Comparison of ENCODE assay signal across 24 cellular contexts in the genomic region with DNA sequence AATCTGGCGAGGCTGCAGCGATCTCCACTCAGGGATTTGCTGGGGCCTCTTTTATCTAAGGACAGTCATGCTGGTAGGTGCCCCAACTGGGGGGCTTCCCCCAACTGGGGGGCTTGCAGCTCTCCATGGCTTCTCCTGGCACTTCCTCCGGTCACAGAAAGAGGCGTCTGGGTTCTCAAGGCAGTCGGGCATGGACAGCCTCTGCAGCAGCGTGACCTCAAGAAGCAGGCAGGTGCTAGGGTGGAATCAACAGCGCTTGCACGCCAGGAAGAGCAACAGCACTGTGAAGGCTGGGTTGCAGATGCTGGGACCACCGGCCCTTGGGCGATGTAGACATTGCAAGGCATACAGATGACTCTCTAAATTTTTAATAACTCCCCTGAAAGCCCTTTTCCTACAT. TPM values are rescaled to one million over a fixed set of nuclear protein-coding genes. Genes with fewer than 3 reads are reported as not detected.
DNase-seq lines count a peak whose midpoint lies in the region; ATAC-seq and TF ChIP-seq lines count a peak whose summit lies in the region.
"Had no signal": no experiment of that assay in that cellular context is flagged by ENCODE, and none has a peak within 500 bp of the region (broad histone marks: within the 10 kb centered on the region; RNA-seq: fewer than 3 reads in every experiment).

No MANE protein-coding gene starts in this region.

- H3K27me3 ChIP-seq in CD8-positive, alpha-beta memory T cell (ENCODE audit: insufficient read depth, low read length, poor library complexity, severe bottlenecking) = no peaks in the 10 kb centered on the region
- H3K27me3 ChIP-seq: uterus had no signal

- no peak overlapping the region for H3K27ac ChIP-seq in CD8-positive, alpha-beta memory T cell (ENCODE audit: low read depth, low read length)
- H3K27ac ChIP-seq: gastroesophageal sphincter, uterus had no signal

- H3K9me3 Mint-ChIP-seq in activated CD4-positive, alpha-beta T cell treated with anti-CD3 and anti-CD28 coated beads for 36 hours (ENCODE audit: low read depth) = peaks cover 3% of the 10 kb centered on the region
- no peaks in the 10 kb centered on the region for H3K9me3 Mint-ChIP-seq in CD8-positive, alpha-beta memory T cell
- H3K9me3 Mint-ChIP-seq in activated naive CD8-positive, alpha-beta T cell (ENCODE audit: low read depth) = no peaks in the 10 kb centered on the region
- no peaks in the 10 kb centered on the region for H3K9me3 Mint-ChIP-seq in mesothelial cell of epicardium
- H3K9me3 Mint-ChIP-seq: neural crest cell had no signal

- CTCF ChIA-PET in activated CD4-positive, alpha-beta T cell treated with anti-CD3 and anti-CD28 coated beads for 36 hours (lab: Charles Lee) = interaction anchor here (0.7 to 4.7 kb wide), 11 partner anchors 10 to 846 kb away, joined by 3 to 18 read pairs (median 4); no protein-coding TSS in a partner anchor
- CTCF ChIA-PET in CD8-positive, alpha-beta memory T cell (lab: Charles Lee) = interaction anchor here (0.8 to 4.9 kb wide), 5 partner anchors 10 to 41 kb away, joined by 3 to 38 read pairs (median 10); no protein-coding TSS in a partner anchor

- H3K36me3 ChIP-seq in CD8-positive, alpha-beta memory T cell (ENCODE audit: insufficient read depth, low read length) = peaks cover 50% of the 10 kb centered on the region
- H3K36me3 ChIP-seq: gastroesophageal sphincter, uterus had no signal

- POLR2A ChIA-PET in activated CD4-positive, alpha-beta T cell treated with anti-CD3 and anti-CD28 coated beads for 36 hours (lab: Charles Lee) = interaction anchor here (0.7 to 1.2 kb wide), 3 partner anchors 9 to 23 kb away, joined by 3 to 5 read pairs (median 4); no protein-coding TSS in a partner anchor
- POLR2A ChIA-PET in CD8-positive, alpha-beta memory T cell (lab: Charles Lee) = interaction anchor here (1.6 kb wide), 1 partner anchor 10 kb away, joined by 6 read pairs; no protein-coding TSS in a partner anchor

- peak overlapping the region; percentile 37 for H3K4me3 Mint-ChIP-seq in activated CD4-positive, alpha-beta T cell treated with anti-CD3 and anti-CD28 coated beads for 36 hours
- H3K4me3 Mint-ChIP-seq in CD8-positive, alpha-beta memory T cell = peak overlapping the region; percentile 49 to 86 (median 78)
- peak overlapping the region; percentile 56 for H3K4me3 Mint-ChIP-seq in activated naive CD8-positive, alpha-beta T cell
- no peak overlapping the region for H3K4me3 Mint-ChIP-seq in mesothelial cell of epicardium
- H3K4me3 Mint-ChIP-seq: B cell, neural crest cell had no signal

- intact Hi-C loops in activated CD4-positive, alpha-beta T cell treated with anti-CD3 and anti-CD28 coated beads for 36 hours (cut with DNase I, micrococcal nuclease) = no loop called here

- H3K4me1 ChIP-seq in CD8-positive, alpha-beta memory T cell (ENCODE audit: insufficient read depth, low read length) = peaks cover 100% of the 10 kb centered on the region
- H3K4me1 ChIP-seq: gastroesophageal sphincter, uterus had no signal

- H3K4me1 Mint-ChIP-seq in activated CD4-positive, alpha-beta T cell treated with anti-CD3 and anti-CD28 coated beads for 36 hours = peaks cover 99% of the 10 kb centered on the region
- H3K4me1 Mint-ChIP-seq in CD8-positive, alpha-beta memory T cell = peaks cover 98 to 99% (median 99%) of the 10 kb centered on the region in 3 donors
- peaks cover 96% of the 10 kb centered on the region for H3K4me1 Mint-ChIP-seq in activated naive CD8-positive, alpha-beta T cell (ENCODE audit: low read depth)
- H3K4me1 Mint-ChIP-seq in mesothelial cell of epicardium = peaks cover 32% of the 10 kb centered on the region
- H3K4me1 Mint-ChIP-seq: B cell had no signal

- ATAC-seq in activated CD4-positive, alpha-beta T cell treated with anti-CD3 and anti-CD28 coated beads for 36 hours = no peak
- ATAC-seq: esophagus mucosa, gastroesophageal sphincter, left cardiac atrium had no signal

- peak overlapping the region; percentile 88 for H3K27ac Mint-ChIP-seq in activated CD4-positive, alpha-beta T cell treated with anti-CD3 and anti-CD28 coated beads for 36 hours
- peak overlapping the region; percentile 97 to 100 (median 99) for H3K27ac Mint-ChIP-seq in CD8-positive, alpha-beta memory T cell
- H3K27ac Mint-ChIP-seq in activated naive CD8-positive, alpha-beta T cell = peak overlapping the region; percentile 92
- peak overlapping the region; percentile 65 for H3K27ac Mint-ChIP-seq in mesothelial cell of epicardium
- H3K27ac Mint-ChIP-seq: B cell, progenitor cell of endocrine pancreas had no signal

- TF ChIP-seq CTCF in mesothelial cell of epicardium (IDR thresholded peaks at IDR 0.05; ENCODE audit: unreplicated experiment) = no peak

- no peak for DNase-seq in activated CD4-positive, alpha-beta T cell treated with anti-CD3 and anti-CD28 coated beads for 36 hours
- DNase-seq in activated CD4-positive, alpha-beta T cell treated with anti-CD3 and anti-CD28 coated beads for 1 hour = no peak
- no peak for DNase-seq in CD8-positive, alpha-beta memory T cell
- DNase-seq in mesothelial cell of epicardium (ENCODE audit: low spot score in 2 of 2, unreplicated experiment in 2 of 2) (peak in 1 of 2 experiments; percentile 13), putamen (ENCODE audit: low spot score) (no peak), kidney tubule cell (ENCODE audit: low spot score) (no peak)
- no peak for DNase-seq in activated effector memory CD4-positive, alpha-beta T cell treated with Interleukin-2 at 50 U/mL for 16 hours
- DNase-seq: 8988T; amygdala; IMR-90; left cardiac atrium; NCI-H1436 treated with DMSO at 0.1 percent for 48 hours; NCI-H2171 treated with DMSO at 0.1 percent for 48 hours; NCI-H526 treated with DMSO at 0.1 percent for 48 hours; SIG-M5; stimulated activated CD4-positive, alpha-beta T cell treated with anti-CD3 and anti-CD28 coated beads, Interleukin-2, amount 100 ng/mL, for 48 hours; uterus had no signal

- no peaks in the 10 kb centered on the region for H3K27me3 Mint-ChIP-seq in activated CD4-positive, alpha-beta T cell treated with anti-CD3 and anti-CD28 coated beads for 36 hours
- peaks cover 0 to 7% of the 10 kb centered on the region in 2 donors for H3K27me3 Mint-ChIP-seq in CD8-positive, alpha-beta memory T cell
- no peaks in the 10 kb centered on the region for H3K27me3 Mint-ChIP-seq in activated naive CD8-positive, alpha-beta T cell
- H3K27me3 Mint-ChIP-seq in mesothelial cell of epicardium (ENCODE audit: low read depth) = no peaks in the 10 kb centered on the region

- H3K9me3 ChIP-seq in CD8-positive, alpha-beta memory T cell (ENCODE audit: low read length) = no peaks in the 10 kb centered on the region
- H3K9me3 ChIP-seq: gastroesophageal sphincter, uterus had no signal

- peak overlapping the region; percentile 30 for H3K4me3 ChIP-seq in CD8-positive, alpha-beta memory T cell (ENCODE audit: low read length)
- H3K4me3 ChIP-seq: gastroesophageal sphincter, skin epidermis, uterus had no signal

- peaks cover 89% of the 10 kb centered on the region for H3K36me3 Mint-ChIP-seq in activated CD4-positive, alpha-beta T cell treated with anti-CD3 and anti-CD28 coated beads for 36 hours (ENCODE audit: low read depth)
- H3K36me3 Mint-ChIP-seq in CD8-positive, alpha-beta memory T cell = peaks cover 5 to 95% (median 31%) of the 10 kb centered on the region in 3 donors
- peaks cover 8% of the 10 kb centered on the region for H3K36me3 Mint-ChIP-seq in activated naive CD8-positive, alpha-beta T cell
- H3K36me3 Mint-ChIP-seq in mesothelial cell of epicardium = no peaks in the 10 kb centered on the region

RNA-seq across cellular contexts. Expression of a gene that starts 46.2 kb away (rescaled TPM):
- 10 to 100 TPM; 62.1 to 66.2 TPM for total RNA-seq in activated CD4-positive, alpha-beta T cell treated with anti-CD3 and anti-CD28 coated beads for 36 hours
- total RNA-seq in CD8-positive, alpha-beta memory T cell = 10 to 100 TPM; 42.0 to 42.5 TPM
- 9.7 TPM for polyA plus RNA-seq in CD8-positive, alpha-beta memory T cell
- total RNA-seq in mesothelial cell of epicardium = 11.6 to 12.3 TPM (median 11.8 TPM) in 3 replicates
- polyA plus RNA-seq: IMR-90 had no signal
